9 cellular contexts compared by ENCODE assay signal in genomic region chr5:173689713-173690360, GRCh38.
DNase-seq lines count a peak whose midpoint lies in the region; ATAC-seq and TF ChIP-seq lines count a peak whose summit lies in the region.
"Had no signal": no experiment of that assay in that cellular context is flagged by ENCODE, and none has a peak within 500 bp of the region (broad histone marks: within the 10 kb centered on the region; RNA-seq: fewer than 3 reads in every experiment).

No MANE protein-coding gene starts in this region.

- TF ChIP-seq CTCF in GM12865 (IDR thresholded peaks at IDR 0.05; ENCODE audit: insufficient read depth, low read depth, low read length, missing control alignments) (peak; percentile 2), HCT116 (IDR thresholded peaks at IDR 0.05 in 2 of 3, conservative IDR thresholded peaks at IDR 0.05 in 1 of 3; ENCODE audit: borderline replicate concordance in 1 of 3, insufficient read depth in 1 of 3, low read depth in 2 of 3, low read length in 2 of 3) (no peak)

- no peaks in the 10 kb centered on the region for H3K36me3 Mint-ChIP-seq in naive thymus-derived CD8-positive, alpha-beta T cell

- no peak overlapping the region for H2AFZ ChIP-seq in HCT116 (ENCODE audit: low read depth, low read length, poor library complexity, severe bottlenecking)

- no peak overlapping the region for H3K9ac ChIP-seq in HCT116 (ENCODE audit: low read length)

- H3K4me1 ChIP-seq in HCT116 (ENCODE audit: control insufficient read depth in 1 of 2, insufficient read depth in 2 of 2, low read length in 2 of 2) = no peaks in the 10 kb centered on the region

- POLR2A ChIA-PET in HCT116 (lab: Charles Lee) = no interaction called here
- POLR2A ChIA-PET in naive thymus-derived CD8-positive, alpha-beta T cell (lab: Charles Lee) = no interaction called here

- no TSS peak for BruUV-seq in HCT116 (replicated peaks; lab: Mats Ljungman, UMichigan)

- no peak overlapping the region for H3K4me3 ChIP-seq in GM12865 (ENCODE audit: low read depth, low read length)
- H3K4me3 ChIP-seq in HCT116 (replicated peaks in 1 of 2; ENCODE audit: low read depth in 1 of 2, low read length in 2 of 2) = no peak overlapping the region

- no peaks in the 10 kb centered on the region for H3K27me3 Mint-ChIP-seq in naive thymus-derived CD8-positive, alpha-beta T cell

- H3K4me2 ChIP-seq in HCT116 (ENCODE audit: low read length) = no peak overlapping the region

- no peak for TF ChIP-seq RAD21 in HCT116 (IDR thresholded peaks at IDR 0.05; ENCODE audit: low read depth)

- peak overlapping the region in 7 of 10 donors; percentile 11 to 61 (median 30) for H3K4me3 Mint-ChIP-seq in naive thymus-derived CD8-positive, alpha-beta T cell

- no peaks in the 10 kb centered on the region for H3K36me3 ChIP-seq in HCT116 (ENCODE audit: control insufficient read depth in 1 of 2, insufficient read depth in 2 of 2, low read length in 2 of 2)

- DNase-seq in GM12865 (ENCODE audit: low read depth) (peak; percentile 73), HCT116 (ENCODE audit: low read depth, low spot score) (no peak), cerebellum (ENCODE audit: low spot score) (peak; percentile 72), NOMO-1 treated with DMSO at 0.1 percent for 48 hours (lab: John Stamatoyannopoulos, UW; ENCODE audit: unreplicated experiment) (no peak), OCI-M2 (lab: John Stamatoyannopoulos, UW; ENCODE audit: unreplicated experiment) (no peak)
- peak in 1 of 10 donors; percentile 9 for DNase-seq in naive thymus-derived CD8-positive, alpha-beta T cell
- no peak for DNase-seq in activated naive CD4-positive, alpha-beta T cell treated with Interleukin-2 at 50 U/mL for 16 hours
- DNase-seq: central memory CD4-positive, alpha-beta T cell had no signal

- H3K27me3 ChIP-seq in HCT116 (ENCODE audit: insufficient read depth, low read length) = no peaks in the 10 kb centered on the region

- CTCF ChIA-PET in HCT116 (lab: Charles Lee) = no interaction called here

- H3K4me1 Mint-ChIP-seq in naive thymus-derived CD8-positive, alpha-beta T cell = peaks cover 2 to 24% (median 8%) of the 10 kb centered on the region in 4 donors

- no peaks in the 10 kb centered on the region for H3K9me3 ChIP-seq in HCT116 (ENCODE audit: control insufficient read depth in 1 of 2, insufficient read depth in 1 of 2, low read depth in 1 of 2, low read length in 2 of 2)

- peak overlapping the region in 8 of 10 donors; percentile 38 to 88 (median 64) for H3K27ac Mint-ChIP-seq in naive thymus-derived CD8-positive, alpha-beta T cell

- H3K9me3 Mint-ChIP-seq in naive thymus-derived CD8-positive, alpha-beta T cell = peaks cover 0 to 3% (median 0%) of the 10 kb centered on the region in 9 donors

- intact Hi-C loops in HCT116 (cut with micrococcal nuclease) = no loop called here

- H3K9me2 ChIP-seq in HCT116 (ENCODE audit: insufficient read depth) = no peaks in the 10 kb centered on the region

- no peak overlapping the region for H3K27ac ChIP-seq in HCT116 (ENCODE audit: low read depth, low read length)

- no peaks in the 10 kb centered on the region for H3K79me2 ChIP-seq in HCT116 (ENCODE audit: insufficient read depth, low read length)

- TF ChIP-seq POLR2A in HCT116 (IDR thresholded peaks at IDR 0.05; ENCODE audit: borderline replicate concordance, extremely low read depth, insufficient read depth, insufficient read length) = no peak
- TF ChIP-seq POLR2A in GM18505 (IDR thresholded peaks at IDR 0.05; ENCODE audit: borderline replicate concordance, extremely low read depth, insufficient read depth, insufficient read length) = no peak

- H4K20me1 ChIP-seq in HCT116 (ENCODE audit: insufficient read depth) = no peaks in the 10 kb centered on the region

- ATAC-seq in HCT116 (peak; percentile 49; the same call in 1 of the 2 replicates), GM18505 (IDR thresholded peaks at IDR 0.05; ENCODE audit: unreplicated experiment) (no peak)
- peak in 1 of 2 donors; percentile 60 for ATAC-seq in naive thymus-derived CD8-positive, alpha-beta T cell

- RAD21 ChIA-PET in HCT116 (lab: Charles Lee; ENCODE audit: low non-redundant PET in 1 of 2, low total read pairs in 2 of 2, uncharacterized antibody in 2 of 2, unreplicated experiment in 2 of 2) = no interaction called here

TF ChIP-seq in HCT116, 20 proteins besides CTCF, POLR2A, EP300 and RAD21:
- TF ChIP-seq EZH2 (IDR thresholded peaks at IDR 0.05) = no peak
- no peak for TF ChIP-seq SIN3A (IDR thresholded peaks at IDR 0.05; ENCODE audit: low read depth)
- no peak for TF ChIP-seq EGR1 (IDR thresholded peaks at IDR 0.05; ENCODE audit: low read depth)
- no peak for TF ChIP-seq ELF1 (IDR thresholded peaks at IDR 0.05; ENCODE audit: borderline replicate concordance, low read depth)
- no peak for TF ChIP-seq SRF (IDR thresholded peaks at IDR 0.05; ENCODE audit: low read depth)
- no peak for TF ChIP-seq CEBPB (IDR thresholded peaks at IDR 0.05; ENCODE audit: low read depth)

Comparison
In these comparisons a context has a peak if more than half of its experiments do, and no peak if none do; other contexts are left out.
1. DNase-seq: peak in GM12865 (single experiment) and cerebellum (single experiment); none in HCT116 (single experiment), activated naive CD4-positive, alpha-beta T cell treated with Interleukin-2 at 50 U/mL for 16 hours (single experiment), NOMO-1 treated with DMSO at 0.1 percent for 48 hours (single experiment) and OCI-M2 (single experiment).